8 cellular contexts compared by ENCODE assay signal in the genomic region with DNA sequence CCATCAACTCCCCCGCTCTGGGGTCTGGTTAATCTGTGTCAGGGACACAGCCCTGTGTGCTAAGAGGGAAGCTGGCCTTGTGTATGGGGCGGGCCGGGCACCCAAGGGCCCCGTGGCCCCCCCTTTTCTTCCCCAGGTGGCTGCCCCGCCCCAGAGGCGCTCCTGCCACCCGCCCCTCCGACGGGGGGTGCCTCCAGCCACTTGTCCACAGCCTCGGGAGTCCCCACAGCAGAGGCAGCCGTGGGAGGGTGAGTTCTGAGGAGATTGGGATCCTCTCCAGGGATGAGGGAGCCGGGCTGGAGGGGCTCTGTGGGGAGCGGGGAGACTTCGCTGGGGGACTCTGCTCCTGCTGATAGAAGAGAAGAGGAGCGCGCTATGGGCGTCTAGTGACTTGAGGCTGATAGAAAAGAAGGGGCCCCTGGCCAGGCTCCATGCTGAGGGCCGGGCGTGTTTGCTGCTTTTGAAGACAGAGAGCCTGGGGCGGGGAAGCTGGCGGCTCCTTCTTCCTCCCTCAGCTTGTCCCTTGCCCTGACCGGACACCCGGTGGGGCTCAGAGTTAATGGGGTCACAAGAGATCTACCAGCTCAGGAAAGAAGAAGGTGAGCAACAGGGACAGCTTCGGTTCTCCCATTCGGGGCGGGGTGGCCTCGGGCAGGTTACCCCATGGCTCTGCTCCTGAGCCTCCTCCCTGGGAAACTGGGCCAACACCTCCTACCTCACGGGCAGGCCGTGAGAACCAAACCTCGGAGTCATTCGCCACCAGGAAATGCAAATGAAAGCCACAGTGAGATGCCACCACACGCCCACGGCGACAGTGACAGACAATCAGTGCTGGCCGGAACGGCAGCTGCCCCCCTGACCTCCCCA.
A peak's percentile ranks its signal among the peaks of the same experiment; 100 is the strongest.
DNase-seq lines count a peak whose midpoint lies in the region; FAIRE-seq and TF ChIP-seq lines count a peak whose summit lies in the region.

No MANE protein-coding gene starts in this region.

- WGBS in H1 (ENCODE audit: extremely low coverage in 1 of 2, insufficient coverage in 1 of 2, insufficient read length in 1 of 2, insufficient replicate concordance in 2 of 2, low coverage in 1 of 2, low lambda C conversion rate in 2 of 2, missing lambda C conversion rate in 1 of 2), 2 experiments, result 85% methylated on average over 28 of the region's 36 CpGs; no CpG with 5 or more reads in 1 of the 2 experiments

- H3K23me2 ChIP-seq in H1 (ENCODE audit: low read depth, low read length), result peaks cover 3% of the 10 kb centered on the region; the same call in 1 of the 2 replicates

- H3K27me3 ChIP-seq in H1 (replicated peaks in 1 of 4; ENCODE audit: control insufficient read depth in 3 of 4, extremely low read depth in 1 of 4, insufficient read depth in 3 of 4, low read length in 3 of 4) (peaks cover 0 to 7% (median 2%) of the 10 kb centered on the region in 4 experiments; a peak in 2 of 7 replicates), WERI-Rb-1 (ENCODE audit: insufficient read depth, low read depth, severe bottlenecking) (no peaks in the 10 kb centered on the region)

- H4K8ac ChIP-seq in H1 (ENCODE audit: extremely low read depth, insufficient read depth, low read length), result no peak overlapping the region; the same call in 1 of the 2 replicates

- H3K4me1 ChIP-seq in H1 (replicated peaks in 1 of 4; ENCODE audit: control insufficient read depth in 3 of 4, insufficient read depth in 4 of 4, low read length in 3 of 4), result peaks cover 0 to 35% (median 14%) of the 10 kb centered on the region in 4 experiments; a peak in 6 of 7 replicates

- H2AFZ ChIP-seq in H1 (ENCODE audit: low read length), result no peak overlapping the region

- DNase-seq in GM20000 (ENCODE audit: low spot score) (peak; percentile 47), H1 (ENCODE audit: low read depth in 1 of 2, low spot score in 2 of 2) (no peak), D721Med (ENCODE audit: insufficient read length, low spot score) (no peak), osteocyte (ENCODE audit: extremely low spot score, unreplicated experiment) (no peak), WERI-Rb-1 (no peak), Kasumi-1 (lab: John Stamatoyannopoulos, UW) (no peak)
- peak; percentile 44 for DNase-seq in activated CD4-positive, alpha-beta T cell treated with anti-CD3 and anti-CD28 coated beads, Interleukin-2, amount 10 ng/mL, durations not matched to agents 7 days and 5 days
- DNase-seq in stimulated activated CD8-positive, alpha-beta memory T cell treated with anti-CD3 and anti-CD28 coated beads, Interleukin-12 subunit alpha, Interleukin-12 subunit beta, amount 100 ng/mL, for 1 hour (ENCODE audit: low read depth), result peak; percentile 29

- no peak overlapping the region for H3K9ac ChIP-seq in H1 (replicated peaks in 1 of 4; ENCODE audit: extremely low read depth in 1 of 4, low read depth in 3 of 4, low read length in 3 of 4)

- no peak for TF ChIP-seq RAD21 in H1 (IDR thresholded peaks at IDR 0.05 in 1 of 2, conservative IDR thresholded peaks at IDR 0.05 in 1 of 2; ENCODE audit: low read depth in 2 of 2, low read length in 2 of 2)

- H4K91ac ChIP-seq in H1 (replicated peaks; ENCODE audit: insufficient read length, low read length), result no peak overlapping the region

- no peaks in the 10 kb centered on the region for H3K36me3 Mint-ChIP-seq in activated CD4-positive, alpha-beta T cell treated with anti-CD3 and anti-CD28 coated beads, Interleukin-2, amount 10 ng/mL, durations not matched to agents 7 days and 5 days (ENCODE audit: low read depth)
- no peaks in the 10 kb centered on the region for H3K36me3 Mint-ChIP-seq in osteocyte (ENCODE audit: unreplicated experiment)

- 0 out of 2 replicates have a peak overlapping the region, but pooled peaks have one; percentile 3 for H2BK20ac ChIP-seq in H1 (ENCODE audit: low read length)

- H3K23ac ChIP-seq in H1 (ENCODE audit: insufficient read length), result no peak overlapping the region

- no peak overlapping the region for H4K5ac ChIP-seq in H1 (ENCODE audit: insufficient read length, low read depth, low read length)

- no peak overlapping the region for H2BK15ac ChIP-seq in H1 (ENCODE audit: low read length)

- POLR2A ChIA-PET in activated CD4-positive, alpha-beta T cell treated with anti-CD3 and anti-CD28 coated beads, Interleukin-2, amount 10 ng/mL, durations not matched to agents 7 days and 5 days (lab: Charles Lee), result no interaction called here
- POLR2A ChIA-PET in H1 (lab: Charles Lee; ENCODE audit: partially characterized antibody), result interaction anchor here (2.4 to 2.7 kb wide), 2 partner anchors 123 to 198 kb away, joined by 6 to 8 read pairs; partner anchors contain the start of genes ADAM17 and YWHAQ

- CTCF ChIA-PET in activated CD4-positive, alpha-beta T cell treated with anti-CD3 and anti-CD28 coated beads, Interleukin-2, amount 10 ng/mL, durations not matched to agents 7 days and 5 days (lab: Charles Lee), result interaction anchor here (0.6 to 4.8 kb wide), 9 partner anchors 15 to 1106 kb away, joined by 3 to 25 read pairs (median 3); partner anchors contain the start of gene ADAM17
- CTCF ChIA-PET in H1 (lab: Charles Lee; ENCODE audit: partially characterized antibody), result interaction anchor here (0.6 to 5.0 kb wide), 5 partner anchors 15 to 83 kb away, joined by 3 to 39 read pairs (median 3); no protein-coding TSS in a partner anchor

- peaks cover 60% of the 10 kb centered on the region for H3K4me1 Mint-ChIP-seq in activated CD4-positive, alpha-beta T cell treated with anti-CD3 and anti-CD28 coated beads, Interleukin-2, amount 10 ng/mL, durations not matched to agents 7 days and 5 days
- peaks cover 38% of the 10 kb centered on the region for H3K4me1 Mint-ChIP-seq in osteocyte (ENCODE audit: unreplicated experiment)

- H2BK12ac ChIP-seq in H1 (ENCODE audit: low read depth, low read length), result 0 out of 2 replicates have a peak overlapping the region, but pooled peaks have one; percentile 23

- peaks cover 22% of the 10 kb centered on the region for H3K27me3 Mint-ChIP-seq in activated CD4-positive, alpha-beta T cell treated with anti-CD3 and anti-CD28 coated beads, Interleukin-2, amount 10 ng/mL, durations not matched to agents 7 days and 5 days
- peaks cover 3% of the 10 kb centered on the region for H3K27me3 Mint-ChIP-seq in osteocyte (ENCODE audit: unreplicated experiment)

- TF ChIP-seq CTCF in GM20000 (IDR thresholded peaks at IDR 0.05; ENCODE audit: extremely low read depth, missing control alignments) (no peak), H1 (IDR thresholded peaks at IDR 0.05; ENCODE audit: control extremely low read depth in 1 of 3, insufficient read depth in 1 of 3, low read depth in 1 of 3, low read length in 3 of 3) (no peak), D721Med (IDR thresholded peaks at IDR 0.05; ENCODE audit: insufficient read depth, missing control alignments) (no peak), osteocyte (IDR thresholded peaks at IDR 0.05) (no peak), WERI-Rb-1 (IDR thresholded peaks at IDR 0.05; ENCODE audit: low read depth, low read length) (no peak)

- H3K56ac ChIP-seq in H1 (replicated peaks; ENCODE audit: insufficient read length, low read depth, low read length), result no peak overlapping the region

- peak overlapping the region; percentile 94 for H3K27ac Mint-ChIP-seq in activated CD4-positive, alpha-beta T cell treated with anti-CD3 and anti-CD28 coated beads, Interleukin-2, amount 10 ng/mL, durations not matched to agents 7 days and 5 days
- H3K27ac Mint-ChIP-seq in osteocyte (ENCODE audit: unreplicated experiment), result no peak overlapping the region

- H3K79me1 ChIP-seq in H1 (ENCODE audit: low read depth, low read length), result no peaks in the 10 kb centered on the region

- no peak overlapping the region for H2BK120ac ChIP-seq in H1 (replicated peaks; ENCODE audit: low read depth, low read length)

- H3K79me2 ChIP-seq in H1 (ENCODE audit: control insufficient read depth in 1 of 2, insufficient read depth in 2 of 2, low read length in 2 of 2), result no peaks in the 10 kb centered on the region

- H3K14ac ChIP-seq in H1 (ENCODE audit: insufficient read length), result no peak overlapping the region

- H3K9me3 ChIP-seq in H1 (ENCODE audit: insufficient read depth in 2 of 2, low read depth in 1 of 2, low read length in 1 of 2) (no peaks in the 10 kb centered on the region), WERI-Rb-1 (ENCODE audit: severe bottlenecking) (peaks cover 3% of the 10 kb centered on the region)

- no peak overlapping the region for H3K4me3 ChIP-seq in H1 (ENCODE audit: extremely low read depth in 1 of 4, insufficient read depth in 2 of 4, low read depth in 3 of 4, low read length in 4 of 4)
- no peak overlapping the region for H3K4me3 ChIP-seq in WERI-Rb-1 (ENCODE audit: low read depth, low read length)

- no peak for FAIRE-seq in H1 (lab: Jason Lieb, UNC)
- no peak for FAIRE-seq in D721Med (lab: Jason Lieb, UNC)

- peak overlapping the region; percentile 75 for H3K4me3 Mint-ChIP-seq in activated CD4-positive, alpha-beta T cell treated with anti-CD3 and anti-CD28 coated beads, Interleukin-2, amount 10 ng/mL, durations not matched to agents 7 days and 5 days
- no peak overlapping the region for H3K4me3 Mint-ChIP-seq in osteocyte (ENCODE audit: unreplicated experiment)

- H2BK5ac ChIP-seq in H1 (ENCODE audit: low read depth, low read length), result no peak overlapping the region

- no peak overlapping the region; the same call in 1 of the 2 replicates for H3K18ac ChIP-seq in H1 (ENCODE audit: extremely low read depth, low read length)

- no peaks in the 10 kb centered on the region for H3K9me3 Mint-ChIP-seq in activated CD4-positive, alpha-beta T cell treated with anti-CD3 and anti-CD28 coated beads, Interleukin-2, amount 10 ng/mL, durations not matched to agents 7 days and 5 days
- H3K9me3 Mint-ChIP-seq in osteocyte (ENCODE audit: unreplicated experiment), result no peaks in the 10 kb centered on the region

- H3K36me3 ChIP-seq in H1 (ENCODE audit: control insufficient read depth in 2 of 4, insufficient read depth in 4 of 4, low read length in 3 of 4), result no peaks in the 10 kb centered on the region
- no peaks in the 10 kb centered on the region for H3K36me3 ChIP-seq in WERI-Rb-1

- no peak for TF ChIP-seq EP300 in H1 (IDR thresholded peaks at IDR 0.05; ENCODE audit: borderline replicate concordance in 1 of 2, low read depth in 2 of 2, low read length in 2 of 2)

- no peaks in the 10 kb centered on the region for H4K20me1 ChIP-seq in H1 (replicated peaks in 1 of 2; ENCODE audit: control insufficient read depth in 1 of 2, insufficient read depth in 2 of 2, low read length in 2 of 2)

- H3K4me2 ChIP-seq in H1 (ENCODE audit: insufficient read depth in 1 of 2, low read depth in 2 of 2, low read length in 2 of 2), result 0 out of 4 replicates have a peak overlapping the region, but pooled peaks of 1 of the 2 experiments have one; percentile 32

- TF ChIP-seq POLR2A in H1 (IDR thresholded peaks at IDR 0.05; ENCODE audit: control extremely low read depth in 1 of 2, low read depth in 2 of 2, low read length in 2 of 2), result no peak

- H3K27ac ChIP-seq in H1 (ENCODE audit: low read depth, low read length) (no peak overlapping the region), WERI-Rb-1 (no peak overlapping the region)

- no peak overlapping the region for H3K4ac ChIP-seq in H1 (replicated peaks; ENCODE audit: insufficient read length, low read depth, low read length)

- no peak overlapping the region for H2AK5ac ChIP-seq in H1 (ENCODE audit: low read depth, low read length)

TF ChIP-seq in H1, 55 proteins besides CTCF, POLR2A, EP300 and RAD21 (continues in another document):
- TF ChIP-seq SRF (IDR thresholded peaks at IDR 0.05; ENCODE audit: low read depth, low read length) (no peak), SP1 (IDR thresholded peaks at IDR 0.05; ENCODE audit: low read depth, low read length) (no peak)

Comparison
In these comparisons a context has a peak if more than half of its experiments do, and no peak if none do; other contexts are left out.
1. DNase-seq: peak in GM20000 (single experiment), activated CD4-positive, alpha-beta T cell treated with anti-CD3 and anti-CD28 coated beads, Interleukin-2, amount 10 ng/mL, durations not matched to agents 7 days and 5 days (single experiment) and stimulated activated CD8-positive, alpha-beta memory T cell treated with anti-CD3 and anti-CD28 coated beads, Interleukin-12 subunit alpha, Interleukin-12 subunit beta, amount 100 ng/mL, for 1 hour (single experiment); none in H1 (0 of 2), D721Med (single experiment), osteocyte (single experiment), WERI-Rb-1 (single experiment) and Kasumi-1 (0 of 2).